Comparison of ENCODE assay signal across 8 cellular contexts in genomic region chr22:38203090-38203810, GRCh38. TPM values are rescaled to one million over a fixed set of nuclear protein-coding genes. Genes with fewer than 3 reads are reported as not detected.
A peak's percentile ranks its signal among the peaks of the same experiment; 100 is the strongest.
DNase-seq lines count a peak whose midpoint lies in the region; ATAC-seq and TF ChIP-seq lines count a peak whose summit lies in the region.

No MANE protein-coding gene starts in this region.

- H3K4me3 Mint-ChIP-seq in activated naive CD8-positive, alpha-beta T cell treated with anti-CD3 and anti-CD28 coated beads for 36 hours = peak overlapping the region; percentile 83

- peak overlapping the region; percentile 99 for H3K4me2 ChIP-seq in Loucy (ENCODE audit: low read depth, low read length, poor library complexity, severe bottlenecking)

- no peaks in the 10 kb centered on the region for H3K9me2 ChIP-seq in Loucy (replicated peaks; ENCODE audit: low read depth, low read length)

- H3K9ac ChIP-seq in Loucy (ENCODE audit: low read depth, low read length, poor library complexity, severe bottlenecking) (peak overlapping the region; percentile 60), iPS-20b (ENCODE audit: low read depth, low read length) (peak overlapping the region; percentile 75; the same call in 1 of the 2 replicates)

- TF ChIP-seq CTCF in GM06990 (IDR thresholded peaks at IDR 0.05; ENCODE audit: insufficient read depth, low read length, poor library complexity, severe bottlenecking) = no peak
- TF ChIP-seq CTCF in Loucy (conservative IDR thresholded peaks at IDR 0.05; ENCODE audit: low read length) = no peak

- no peaks in the 10 kb centered on the region for H3K36me3 Mint-ChIP-seq in activated naive CD8-positive, alpha-beta T cell treated with anti-CD3 and anti-CD28 coated beads for 36 hours

- H3K4me1 Mint-ChIP-seq in activated naive CD8-positive, alpha-beta T cell treated with anti-CD3 and anti-CD28 coated beads for 36 hours = peaks cover 29% of the 10 kb centered on the region

- H3F3A ChIP-seq in Loucy (ENCODE audit: low read depth) = peaks cover 3% of the 10 kb centered on the region; the same call in 1 of the 2 replicates

- H3K4me3 ChIP-seq in GM06990 (replicated peaks; ENCODE audit: low read depth, low read length) (peak overlapping the region; percentile 75), Loucy (ENCODE audit: low read length, poor library complexity, severe bottlenecking) (peak overlapping the region; percentile 80), iPS-20b (ENCODE audit: low read length) (peak overlapping the region; percentile 86)

- H3K27me3 ChIP-seq in GM06990 (replicated peaks; ENCODE audit: control insufficient read depth, insufficient read depth, low read length) (no peaks in the 10 kb centered on the region), Loucy (ENCODE audit: insufficient read depth, low read length, poor library complexity, severe bottlenecking) (no peaks in the 10 kb centered on the region), iPS-20b (ENCODE audit: insufficient read depth, low read length) (peaks cover 30% of the 10 kb centered on the region)

- no peaks in the 10 kb centered on the region for H4K20me1 ChIP-seq in Loucy (ENCODE audit: insufficient read depth, low read length, poor library complexity, severe bottlenecking)

- peaks cover 44% of the 10 kb centered on the region for H3K4me1 ChIP-seq in Loucy (ENCODE audit: insufficient read depth, low read length, poor library complexity, severe bottlenecking)
- peaks cover 4% of the 10 kb centered on the region; the same call in 1 of the 2 replicates for H3K4me1 ChIP-seq in iPS-20b (ENCODE audit: insufficient read depth, low read length)

- no peaks in the 10 kb centered on the region for H3K27me3 Mint-ChIP-seq in activated naive CD8-positive, alpha-beta T cell treated with anti-CD3 and anti-CD28 coated beads for 36 hours

- DNase-seq in GM06990 (ENCODE audit: extremely low read depth, insufficient read length) = peak; percentile 43
- DNase-seq in activated naive CD8-positive, alpha-beta T cell treated with anti-CD3 and anti-CD28 coated beads for 36 hours = peak; percentile 37
- DNase-seq in stimulated activated CD8-positive, alpha-beta memory T cell treated with anti-CD3 and anti-CD28 coated beads, Interleukin-12 subunit alpha, Interleukin-12 subunit beta, amount 100 ng/mL, for 1 hour (ENCODE audit: low read depth) = peak; percentile 10
- DNase-seq in superior temporal gyrus (ENCODE audit: extremely low spot score) = no peak
- no peak for DNase-seq in pons (ENCODE audit: low spot score)

- H3K36me3 ChIP-seq in GM06990 (ENCODE audit: control insufficient read depth, insufficient read depth, low read length) (no peaks in the 10 kb centered on the region), Loucy (ENCODE audit: insufficient read depth, low read length) (no peaks in the 10 kb centered on the region), iPS-20b (ENCODE audit: insufficient read depth, low read depth, low read length) (no peaks in the 10 kb centered on the region)

- H3K9me3 Mint-ChIP-seq in activated naive CD8-positive, alpha-beta T cell treated with anti-CD3 and anti-CD28 coated beads for 36 hours = no peaks in the 10 kb centered on the region

- ATAC-seq in HG03442 (IDR thresholded peaks at IDR 0.05; ENCODE audit: unreplicated experiment) = no peak

- H3K27ac ChIP-seq in iPS-20b (ENCODE audit: low read length) = no peak overlapping the region

- no peaks in the 10 kb centered on the region for H3K9me3 ChIP-seq in Loucy (ENCODE audit: insufficient read depth, low read depth, low read length)
- no peaks in the 10 kb centered on the region for H3K9me3 ChIP-seq in iPS-20b (ENCODE audit: insufficient read depth, low read depth, low read length)

- peak overlapping the region; percentile 88 for H2AFZ ChIP-seq in Loucy (ENCODE audit: low read length)

- H3K79me2 ChIP-seq in Loucy (ENCODE audit: insufficient read depth, low read length) = no peaks in the 10 kb centered on the region

- H3K27ac Mint-ChIP-seq in activated naive CD8-positive, alpha-beta T cell treated with anti-CD3 and anti-CD28 coated beads for 36 hours = peak overlapping the region; percentile 62

RNA-seq across cellular contexts. Expression of gene MAFF, which starts 1.5 kb away (rescaled TPM):
- total RNA-seq in activated naive CD8-positive, alpha-beta T cell treated with anti-CD3 and anti-CD28 coated beads for 36 hours = 1 to 10 TPM; 8.5 to 8.6 TPM

RNA-seq across cellular contexts. Expression of gene PLA2G6, which starts 21.6 kb away (rescaled TPM):
- total RNA-seq in activated naive CD8-positive, alpha-beta T cell treated with anti-CD3 and anti-CD28 coated beads for 36 hours = 10 to 100 TPM; 31.5 to 32.2 TPM

Comparison
In these comparisons a context has a peak if more than half of its experiments do, and no peak if none do; other contexts are left out.
1. DNase-seq: peak in GM06990 (single experiment), activated naive CD8-positive, alpha-beta T cell treated with anti-CD3 and anti-CD28 coated beads for 36 hours (single experiment) and stimulated activated CD8-positive, alpha-beta memory T cell treated with anti-CD3 and anti-CD28 coated beads, Interleukin-12 subunit alpha, Interleukin-12 subunit beta, amount 100 ng/mL, for 1 hour (single experiment); none in superior temporal gyrus (single experiment) and pons (single experiment).
2. Peak in every context shown above with its lines, with median percentiles within 50 percentile points of each other: H3K4me3 ChIP-seq.